In the genomic region with DNA sequence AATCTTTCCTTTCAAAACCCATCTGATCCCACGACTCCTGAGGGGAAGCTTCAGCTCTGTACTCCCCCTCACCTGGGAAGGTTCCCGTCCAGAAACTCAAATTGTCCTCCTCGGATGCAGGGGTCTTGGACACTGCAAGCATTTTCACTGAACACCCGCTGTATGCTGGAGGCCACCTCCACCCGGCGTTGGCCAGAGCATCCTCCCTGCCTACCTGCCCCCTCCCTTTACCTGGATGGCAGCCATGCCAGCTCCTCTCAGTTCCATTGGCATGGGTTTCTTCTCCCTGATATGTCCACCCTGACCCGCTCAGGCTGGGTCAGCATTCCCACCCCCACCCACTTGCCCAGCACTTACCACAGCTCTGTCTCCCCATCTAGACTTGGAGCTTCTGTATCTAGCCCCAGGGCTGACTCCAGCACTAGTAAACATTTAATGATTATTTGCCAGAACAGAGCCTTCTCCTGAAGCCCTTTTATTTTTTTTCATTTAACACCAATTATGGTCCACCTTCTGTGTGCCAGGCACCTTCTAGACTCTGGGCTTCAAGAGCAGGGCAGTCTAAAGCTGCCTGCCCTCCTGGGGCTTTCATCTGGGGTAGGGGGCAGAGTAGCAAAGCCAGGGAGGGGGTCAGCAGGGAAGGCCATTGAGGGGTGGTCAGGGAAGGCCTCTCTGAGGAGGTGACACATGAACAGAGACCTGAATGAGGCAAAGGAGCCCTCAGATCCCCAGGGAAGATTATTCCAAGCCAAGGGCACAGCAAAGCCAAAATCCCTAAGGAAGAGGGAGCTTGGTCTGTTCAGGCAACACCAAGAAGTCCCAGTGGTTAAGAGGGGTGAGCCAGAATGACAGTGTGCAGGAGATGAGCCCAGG, we compare ENCODE assay signal across 31 cellular contexts. TPM values are rescaled to one million over a fixed set of nuclear protein-coding genes. Genes with fewer than 3 reads are reported as not detected.
DNase-seq lines count a peak whose midpoint lies in the region; ATAC-seq and TF ChIP-seq lines count a peak whose summit lies in the region.
"Had no signal": no experiment of that assay in that cellular context is flagged by ENCODE, and none has a peak within 500 bp of the region (broad histone marks: within the 10 kb centered on the region; RNA-seq: fewer than 3 reads in every experiment).

No MANE protein-coding gene starts in this region.

- POLR2A ChIA-PET in PC-9 (lab: Charles Lee; ENCODE audit: unreplicated experiment): interaction anchor here (0.6 kb wide), 4 partner anchors 11 to 121 kb away, joined by 3 to 6 read pairs (median 4); no protein-coding TSS in a partner anchor

- peak overlapping the region; percentile 9 for H3K9ac ChIP-seq in neuronal stem cell (ENCODE audit: low read depth, low read length, poor library complexity)

- intact Hi-C loops in PC-9 (cut with micrococcal nuclease; ENCODE audit: unreplicated experiment): loop anchor here (1.0 kb wide), 1 partner anchor 9 kb away; the partner anchor contains the start of gene KRT19
- intact Hi-C loops in psoas muscle (cut with DNase I): no loop called here

- no peaks in the 10 kb centered on the region for H3K36me3 Mint-ChIP-seq in chondrocyte (ENCODE audit: low read depth)
- no peaks in the 10 kb centered on the region for H3K36me3 Mint-ChIP-seq in effector memory CD8-positive, alpha-beta T cell (ENCODE audit: insufficient read depth)
- H3K36me3 Mint-ChIP-seq: CD8-positive, alpha-beta memory T cell had no signal

- CTCF ChIA-PET in PC-9 (lab: Charles Lee): interaction anchor here (1.9 kb wide), 1 partner anchor 12 kb away, joined by 6 read pairs; no protein-coding TSS in a partner anchor

- H3K27me3 ChIP-seq in PC-9 (ENCODE audit: insufficient read depth, low read depth): no peaks in the 10 kb centered on the region
- H3K27me3 ChIP-seq in neuronal stem cell (ENCODE audit: control insufficient read depth in 3 of 3, insufficient read depth in 3 of 3, low read depth in 1 of 3, low read length in 3 of 3): peaks cover 0 to 9% (median 0%) of the 10 kb centered on the region in 3 experiments
- peaks cover 0 to 13% (median 8%) of the 10 kb centered on the region in 3 donors for H3K27me3 ChIP-seq in psoas muscle (ENCODE audit: insufficient read depth in 3 of 3, low read length in 2 of 3)
- H3K27me3 ChIP-seq: body of pancreas, thyroid gland had no signal

- no peak overlapping the region for H4K91ac ChIP-seq in neuronal stem cell (ENCODE audit: low read depth, low read length, poor library complexity)

- BruUV-seq in PC-9 (replicated peaks; lab: Mats Ljungman, UMichigan): no TSS peak

- no peak overlapping the region for H3K4me3 ChIP-seq in PC-9
- no peak overlapping the region for H3K4me3 ChIP-seq in neuronal stem cell (ENCODE audit: low read length in 2 of 2)
- no peak overlapping the region for H3K4me3 ChIP-seq in psoas muscle
- H3K4me3 ChIP-seq: body of pancreas, HAP-1, mucosa of descending colon, thyroid gland had no signal

- no peak for TF ChIP-seq CTCF in C4-2B (conservative IDR thresholded peaks at IDR 0.05)
- no peak for TF ChIP-seq CTCF in PC-9 (conservative IDR thresholded peaks at IDR 0.05)
- TF ChIP-seq CTCF in chondrocyte (IDR thresholded peaks at IDR 0.05): no peak
- no peak for TF ChIP-seq CTCF in psoas muscle (IDR thresholded peaks at IDR 0.05)

- H3K4me1 ChIP-seq in PC-9 (replicated peaks; ENCODE audit: insufficient read depth): peaks cover 98% of the 10 kb centered on the region
- peaks cover 0 to 12% of the 10 kb centered on the region in 2 donors for H3K4me1 ChIP-seq in neuronal stem cell (ENCODE audit: control insufficient read depth in 2 of 2, insufficient read depth in 1 of 2, low read depth in 1 of 2, low read length in 2 of 2)
- no peaks in the 10 kb centered on the region for H3K4me1 ChIP-seq in psoas muscle
- H3K4me1 ChIP-seq: body of pancreas, HAP-1, thyroid gland had no signal

- peak overlapping the region; percentile 20 for H2BK5ac ChIP-seq in neuronal stem cell (ENCODE audit: low read length)

- H3K27ac Mint-ChIP-seq in chondrocyte (ENCODE audit: unreplicated experiment): no peak overlapping the region
- H3K27ac Mint-ChIP-seq in effector memory CD8-positive, alpha-beta T cell: peak overlapping the region in 1 of 2 donors; percentile 6
- H3K27ac Mint-ChIP-seq: activated naive CD8-positive, alpha-beta T cell treated with anti-CD3 and anti-CD28 coated beads, Interleukin-2, amount 50 U/mL, for 24 hours; stimulated activated naive CD8-positive, alpha-beta T cell treated with anti-CD3 and anti-CD28 coated beads, Interleukin-15, Interleukin-2, amounts not matched to agents 100 ng/mL and 50 ng/mL, for 24 hours had no signal

- no peak for ATAC-seq in psoas muscle
- ATAC-seq in effector memory CD8-positive, alpha-beta T cell (replicated peaks): no peak
- ATAC-seq: activated naive CD8-positive, alpha-beta T cell treated with anti-CD3 and anti-CD28 coated beads, Interleukin-2, amount 50 U/mL, for 24 hours; body of pancreas; sciatic nerve; SK-N-SH treated with all-trans-retinoic acid at 6 μM for 48 hours had no signal

- H2BK12ac ChIP-seq in neuronal stem cell (ENCODE audit: low read length): no peak overlapping the region

- WGBS in neuronal stem cell (ENCODE audit: extremely low coverage in 2 of 2, insufficient read length in 2 of 2, insufficient replicate concordance in 1 of 2), 2 donors: no CpG with 5 or more reads among the region's 7 CpGs
- whole genome bisulfite sequencing in psoas muscle, 3 donors: 78 to 85% (median 83%) methylated on average over 7 of the region's 7 CpGs

- peaks cover 12% of the 10 kb centered on the region for H3K4me1 Mint-ChIP-seq in chondrocyte (ENCODE audit: low read depth)
- H3K4me1 Mint-ChIP-seq in effector memory CD8-positive, alpha-beta T cell (ENCODE audit: low read depth in 2 of 2): no peaks in the 10 kb centered on the region
- H3K4me1 Mint-ChIP-seq: activated naive CD8-positive, alpha-beta T cell treated with anti-CD3 and anti-CD28 coated beads, Interleukin-2, amount 50 U/mL, for 24 hours; CD8-positive, alpha-beta memory T cell had no signal

- H3K79me2 ChIP-seq in PC-9 (ENCODE audit: low read depth): peaks cover 7% of the 10 kb centered on the region; the same call in 1 of the 2 replicates

- peak overlapping the region; percentile 25 for H3K18ac ChIP-seq in neuronal stem cell (ENCODE audit: low read length)

- H3K27me3 Mint-ChIP-seq in chondrocyte (ENCODE audit: low read depth): peaks cover 7% of the 10 kb centered on the region
- H3K27me3 Mint-ChIP-seq in effector memory CD8-positive, alpha-beta T cell: peaks cover 43 to 68% of the 10 kb centered on the region in 2 donors

- no peak overlapping the region for H4K8ac ChIP-seq in neuronal stem cell (ENCODE audit: low read depth, low read length)

- H3K27ac ChIP-seq in C4-2B: peak overlapping the region; percentile 72
- peak overlapping the region; percentile 80 for H3K27ac ChIP-seq in PC-9
- no peak overlapping the region for H3K27ac ChIP-seq in neuronal stem cell (replicated peaks; ENCODE audit: low read length)
- no peak overlapping the region for H3K27ac ChIP-seq in psoas muscle
- H3K27ac ChIP-seq: body of pancreas, thyroid gland had no signal

- DNase-seq in PC-9: no peak
- DNase-seq in chondrocyte (ENCODE audit: low spot score): peak; percentile 20
- no peak for DNase-seq in neuronal stem cell (ENCODE audit: low spot score)
- DNase-seq in psoas muscle: no peak
- DNase-seq in putamen (ENCODE audit: low spot score): no peak
- DNase-seq in effector memory CD8-positive, alpha-beta T cell: no peak
- no peak for DNase-seq in middle frontal gyrus (ENCODE audit: extremely low spot score, low spot score)
- DNase-seq: activated CD4-positive, alpha-beta T cell treated with anti-CD3 and anti-CD28 coated beads for 4 hours; activated effector memory CD4-positive, alpha-beta T cell treated with anti-CD3 and anti-CD28 coated beads, Interleukin-2, amount 50 U/mL, for 16 hours; activated naive CD8-positive, alpha-beta T cell treated with anti-CD3 and anti-CD28 coated beads, Interleukin-2, amount 50 U/mL, for 24 hours; activated T-cell treated with anti-CD3 and anti-CD28 coated beads for 4 hours; body of pancreas; glutamatergic neuron; KG1; NCI-H1417 treated with DMSO at 0.1 percent for 48 hours; NCI-H2107; NCI-H446; NCI-H82; T-helper 2 cell had no signal

- no peak overlapping the region for H3K4me3 Mint-ChIP-seq in chondrocyte (ENCODE audit: unreplicated experiment)
- no peak overlapping the region for H3K4me3 Mint-ChIP-seq in effector memory CD8-positive, alpha-beta T cell
- H3K4me3 Mint-ChIP-seq: activated naive CD8-positive, alpha-beta T cell treated with anti-CD3 and anti-CD28 coated beads, Interleukin-2, amount 50 U/mL, for 24 hours; CD8-positive, alpha-beta memory T cell; stimulated activated naive CD8-positive, alpha-beta T cell treated with anti-CD3 and anti-CD28 coated beads, Interleukin-15, Interleukin-2, amounts not matched to agents 100 ng/mL and 50 ng/mL, for 24 hours had no signal

- no peak overlapping the region for H3K4ac ChIP-seq in neuronal stem cell (ENCODE audit: low read length)

- H3K9me3 Mint-ChIP-seq in chondrocyte (ENCODE audit: low read depth): no peaks in the 10 kb centered on the region
- no peaks in the 10 kb centered on the region for H3K9me3 Mint-ChIP-seq in effector memory CD8-positive, alpha-beta T cell
- H3K9me3 Mint-ChIP-seq: activated naive CD8-positive, alpha-beta T cell treated with anti-CD3 and anti-CD28 coated beads, Interleukin-2, amount 50 U/mL, for 24 hours; CD8-positive, alpha-beta memory T cell; stimulated activated naive CD8-positive, alpha-beta T cell treated with anti-CD3 and anti-CD28 coated beads, Interleukin-15, Interleukin-2, amounts not matched to agents 100 ng/mL and 50 ng/mL, for 24 hours had no signal

- peak overlapping the region; percentile 48 for H2AK5ac ChIP-seq in neuronal stem cell (ENCODE audit: low read depth, low read length)

- no peak overlapping the region for H3K14ac ChIP-seq in neuronal stem cell (ENCODE audit: low read length)

- H3K9me3 ChIP-seq in PC-9 (ENCODE audit: insufficient read depth, low read depth) (no peaks in the 10 kb centered on the region), neuronal stem cell (replicated peaks in 1 of 2; ENCODE audit: control insufficient read depth in 2 of 2, insufficient read depth in 1 of 2, low read depth in 1 of 2, low read length in 2 of 2) (peaks cover 0 to 2% of the 10 kb centered on the region in 2 donors), psoas muscle (no peaks in the 10 kb centered on the region)
- H3K9me3 ChIP-seq: body of pancreas, HAP-1, mucosa of descending colon, thyroid gland had no signal

- H3K9me2 ChIP-seq in PC-9 (ENCODE audit: insufficient read depth): no peaks in the 10 kb centered on the region

- H3K36me3 ChIP-seq in PC-9 (ENCODE audit: low read depth): no peaks in the 10 kb centered on the region
- no peaks in the 10 kb centered on the region for H3K36me3 ChIP-seq in neuronal stem cell (replicated peaks in 1 of 2; ENCODE audit: control insufficient read depth in 2 of 2, insufficient read depth in 2 of 2, low read length in 2 of 2)
- no peaks in the 10 kb centered on the region for H3K36me3 ChIP-seq in psoas muscle (ENCODE audit: insufficient read depth in 1 of 2, low read depth in 1 of 2)
- H3K36me3 ChIP-seq: HAP-1, thyroid gland had no signal

- no peak overlapping the region for H3K23ac ChIP-seq in neuronal stem cell (ENCODE audit: low read depth, low read length, poor library complexity)

- H3K79me1 ChIP-seq in neuronal stem cell (ENCODE audit: low read depth, low read length): no peaks in the 10 kb centered on the region

- no peaks in the 10 kb centered on the region for H4K20me1 ChIP-seq in PC-9 (ENCODE audit: insufficient read depth)

- peak overlapping the region; percentile 59 for H2BK15ac ChIP-seq in neuronal stem cell (ENCODE audit: low read length)

- H2AFZ ChIP-seq in PC-9 (no peak overlapping the region), neuronal stem cell (ENCODE audit: low read length) (no peak overlapping the region)

- H3F3A ChIP-seq in PC-9 (ENCODE audit: insufficient read depth, low read depth): peaks cover 67% of the 10 kb centered on the region

- no peak overlapping the region for H2BK120ac ChIP-seq in neuronal stem cell (ENCODE audit: low read depth, low read length)

- H3K4me2 ChIP-seq in PC-9 (peak overlapping the region; percentile 75), neuronal stem cell (ENCODE audit: insufficient read depth, low read length, poor library complexity, severe bottlenecking) (no peak overlapping the region)

RNA-seq across cellular contexts. Expression of gene KRT19, which starts 8.9 kb away (rescaled TPM):
- total RNA-seq in PC-9 (2021): 1,811 and 2,277 TPM in 2 replicates
- total RNA-seq in chondrocyte: 1.3 to 1.7 TPM in 2 of 3 replicates, not detected in the other
- 106 TPM for polyA plus RNA-seq in neuronal stem cell (2013, experiment 1 of 2)
- polyA plus RNA-seq in neuronal stem cell (2013, experiment 2 of 2): 103 TPM
- total RNA-seq in psoas muscle: 1 to 10 TPM in 2 of 4 donors, under 1 TPM in 2; 0.32 to 1.7 (median 0.73) TPM
- 1 to 10 TPM; 1.1 to 2.1 (median 1.2) TPM for polyA plus RNA-seq in psoas muscle
- total RNA-seq: CD8-positive, alpha-beta memory T cell had no signal
- polyA plus RNA-seq: CD8-positive, alpha-beta memory T cell had no signal

RNA-seq across cellular contexts. Expression of gene KRT15, which starts 18.3 kb away (rescaled TPM):
- total RNA-seq in PC-9 (2021) (41.9 and 49.9 TPM in 2 replicates), chondrocyte (not detected in 3 replicates), psoas muscle (under 1 TPM in 1 of 4 donors, not detected in 3; 0.11 TPM)
- 0.01 TPM for polyA plus RNA-seq in neuronal stem cell (2013, experiment 1 of 2)
- polyA plus RNA-seq in neuronal stem cell (2013, experiment 2 of 2): 0.01 TPM
- polyA plus RNA-seq in psoas muscle: under 1 TPM; 0.08 to 0.56 (median 0.26) TPM
- total RNA-seq: A673; CD8-positive, alpha-beta memory T cell; liver had no signal
- polyA plus RNA-seq: CD8-positive, alpha-beta memory T cell had no signal

RNA-seq across cellular contexts. Expression of gene KRT13, which starts 31.6 kb away (rescaled TPM):
- 606 and 1,548 TPM in 2 replicates for total RNA-seq in PC-9 (2021)
- not detected in 3 replicates for total RNA-seq in chondrocyte
- 0.01 TPM for polyA plus RNA-seq in neuronal stem cell (2013, experiment 1 of 2)
- polyA plus RNA-seq in neuronal stem cell (2013, experiment 2 of 2): not detected
- total RNA-seq in psoas muscle: 1 to 10 TPM in 2 of 4 donors, not detected in 2; 1.3 to 2.7 TPM
- polyA plus RNA-seq in psoas muscle: 1 to 10 TPM in 2 of 3 donors, under 1 TPM in 1; 0.13 to 3.3 (median 2.8) TPM
- total RNA-seq: A673; body of pancreas; CD8-positive, alpha-beta memory T cell; HT1080 had no signal
- polyA plus RNA-seq: CD8-positive, alpha-beta memory T cell; neural cell had no signal

RNA-seq across cellular contexts. Expression of gene KRT9, which starts 34.9 kb away (rescaled TPM):
- total RNA-seq in PC-9 (2021) (0.55 and 0.73 TPM in 2 replicates), chondrocyte (not detected in 3 replicates), psoas muscle (not detected)
- polyA plus RNA-seq in neuronal stem cell (2013, experiment 1 of 2): not detected
- polyA plus RNA-seq in neuronal stem cell (2013, experiment 2 of 2): not detected
- polyA plus RNA-seq in psoas muscle: under 1 TPM in 1 of 3 donors, not detected in 2; 0.01 TPM
- total RNA-seq: A673; body of pancreas; CD8-positive, alpha-beta memory T cell; HT1080; liver; mucosa of descending colon; sciatic nerve; thyroid gland had no signal
- polyA plus RNA-seq: CD8-positive, alpha-beta memory T cell; liver; neural cell had no signal

RNA-seq across cellular contexts. Expression of gene KRT36, which starts 47.3 kb away (rescaled TPM):
- total RNA-seq in PC-9 (2021) (not detected in 2 replicates), chondrocyte (not detected in 3 replicates), psoas muscle (not detected)
- not detected for polyA plus RNA-seq in neuronal stem cell (2013, experiment 1 of 2)
- polyA plus RNA-seq in neuronal stem cell (2013, experiment 2 of 2): not detected
- under 1 TPM in 1 of 3 donors, not detected in 2; 0.04 TPM for polyA plus RNA-seq in psoas muscle
- total RNA-seq: A673; body of pancreas; CD8-positive, alpha-beta memory T cell; HT1080; mucosa of descending colon; sciatic nerve; thyroid gland had no signal
- polyA plus RNA-seq: CD8-positive, alpha-beta memory T cell; liver; neural cell had no signal

Comparison
In these comparisons a context has a peak if more than half of its experiments do, and no peak if none do; other contexts are left out.
1. H3K27ac ChIP-seq: peak in C4-2B (single experiment) and PC-9 (single experiment); none in neuronal stem cell (single experiment) and psoas muscle (single experiment).
2. RNA of gene KRT19, which starts 8.9 kb away (total RNA-seq): 1,811 to 2,277 TPM in PC-9; 1.3 to 1.7 TPM in chondrocyte and 0.32 to 1.7 TPM in psoas muscle; every median in the first group is over 100 times any median in the second.
3. RNA of gene KRT15, which starts 18.3 kb away (total RNA-seq): 41.9 to 49.9 TPM in PC-9; not detected in chondrocyte and 0.11 TPM in psoas muscle; every median in the first group is over 10 times any median in the second.
4. RNA of gene KRT13, which starts 31.6 kb away (total RNA-seq): 606 to 1,548 TPM in PC-9; 1.3 to 2.7 TPM in psoas muscle and not detected in chondrocyte; every median in the first group is over 100 times any median in the second.